In genomic region chr11:17768547-17768946, GRCh38 we compare ENCODE assay signal across 32 cellular contexts. TPM values are rescaled to one million over a fixed set of nuclear protein-coding genes. Genes with fewer than 3 reads are reported as not detected.
"Had no signal": no experiment of that assay in that cellular context is flagged by ENCODE, and none has a peak within 500 bp of the region (broad histone marks: within the 10 kb centered on the region; RNA-seq: fewer than 3 reads in every experiment).

No MANE protein-coding gene starts in this region.

- ATAC-seq: activated CD8-positive, alpha-beta T cell treated with anti-CD3 and anti-CD28 coated beads for 36 hours; activated T-cell treated with anti-CD3 and anti-CD28 coated beads, Interleukin-2, amount 50 U/mL, for 4 hours; Panc1 had no signal

- H3K4me1 ChIP-seq: ascending aorta, SJSA1 had no signal

- H3K4me1 Mint-ChIP-seq: activated CD4-positive, alpha-beta T cell treated with anti-CD3 and anti-CD28 coated beads, Interleukin-2, amount 10 ng/mL, durations not matched to agents 24 days and 14 days; activated naive CD4-positive, alpha-beta T cell treated with anti-CD3 and anti-CD28 coated beads, Interleukin-2, amount 50 U/mL, for 24 hours; activated naive CD8-positive, alpha-beta T cell treated with anti-CD3 and anti-CD28 coated beads, Interleukin-2, amount 10 ng/mL, durations not matched to agents 7 days and 5 days; central memory CD8-positive, alpha-beta T cell had no signal

- H3K4me3 Mint-ChIP-seq: activated CD4-positive, alpha-beta T cell treated with anti-CD3 and anti-CD28 coated beads, Interleukin-2, amount 10 ng/mL, durations not matched to agents 24 days and 14 days; activated CD8-positive, alpha-beta T cell treated with anti-CD3 and anti-CD28 coated beads for 36 hours; activated naive CD4-positive, alpha-beta T cell treated with anti-CD3 and anti-CD28 coated beads, Interleukin-2, amount 50 U/mL, for 24 hours; activated naive CD8-positive, alpha-beta T cell treated with anti-CD3 and anti-CD28 coated beads, Interleukin-2, amount 10 ng/mL, durations not matched to agents 7 days and 5 days; activated T-cell treated with anti-CD3 and anti-CD28 coated beads, Interleukin-2, amount 50 U/mL, for 4 hours; activated T-helper 1 cell treated with anti-CD3 and anti-CD28 coated beads, Interleukin-12 subunit alpha, Interleukin-12 subunit beta, Interleukin-2, Interleukin-4 antibody, amounts not matched to agents 30 ng/mL and 10 ng/mL and 1 ng/mL, durations not matched to agents 14 hours and 24 hours and 36 hours; central memory CD8-positive, alpha-beta T cell; T-helper 1 cell treated with Interleukin-12 subunit alpha and Interleukin-12 subunit beta and Interleukin-4 antibody, amounts not matched to agents 30 μg/mL and 1 μg/mL, for 36 hours; T-helper 2 cell treated with Interferon-gamma antibody and Interleukin-4, amounts not matched to agents 5 μg/mL and 100 μg/mL, for 36 hours had no signal

- H3K36me3 ChIP-seq: ascending aorta, cardiac muscle cell, SJSA1 had no signal

- FAIRE-seq: TTC549 had no signal

- H3K27ac ChIP-seq: ascending aorta, cardiac muscle cell, SJSA1 had no signal

- H3K4me3 ChIP-seq: ascending aorta, cardiac muscle cell, SJSA1 had no signal

- H3K27me3 Mint-ChIP-seq: activated CD4-positive, alpha-beta T cell treated with anti-CD3 and anti-CD28 coated beads, Interleukin-2, amount 10 ng/mL, durations not matched to agents 24 days and 14 days; activated naive CD4-positive, alpha-beta T cell treated with anti-CD3 and anti-CD28 coated beads, Interleukin-2, amount 50 U/mL, for 24 hours; activated naive CD8-positive, alpha-beta T cell treated with anti-CD3 and anti-CD28 coated beads, Interleukin-2, amount 10 ng/mL, durations not matched to agents 7 days and 5 days; central memory CD8-positive, alpha-beta T cell had no signal

- H3K4me2 ChIP-seq: SK-N-SH had no signal

- H3K27me3 ChIP-seq: ascending aorta, cardiac muscle cell had no signal

- DNase-seq: activated CD4-positive, alpha-beta T cell treated with anti-CD3 and anti-CD28 coated beads, Interleukin-2, amount 10 ng/mL, durations not matched to agents 24 days and 14 days; activated CD4-positive, alpha-beta T cell treated with anti-CD3 and anti-CD28 coated beads, Interleukin-2, amount 50 U/mL, for 4 hours; activated CD8-positive, alpha-beta T cell treated with anti-CD3 and anti-CD28 coated beads for 36 hours; activated naive CD4-positive, alpha-beta T cell treated with Interleukin-2 at 50 U/mL for 16 hours; activated naive CD8-positive, alpha-beta T cell treated with anti-CD3 and anti-CD28 coated beads, Interleukin-2, amount 10 ng/mL, durations not matched to agents 7 days and 5 days; activated T-cell treated with anti-CD3 and anti-CD28 coated beads for 4 hours; activated T-cell treated with anti-CD3 and anti-CD28 coated beads, Interleukin-2, amount 50 U/mL, for 4 hours; amygdala; NCI-H1092 treated with DMSO at 0.1 percent for 48 hours; NCI-H1417; NCI-H146; NCI-H187; NCI-H2029 treated with DMSO at 0.1 percent for 48 hours; NCI-H2171 treated with DMSO at 0.1 percent for 48 hours; NCI-H2227 treated with DMSO at 0.1 percent for 48 hours; NCI-H524 treated with DMSO at 0.1 percent for 48 hours; SHP77 treated with DMSO at 0.1 percent for 48 hours; SK-N-SH had no signal

- H3K36me3 Mint-ChIP-seq: activated naive CD4-positive, alpha-beta T cell treated with anti-CD3 and anti-CD28 coated beads, Interleukin-2, amount 50 U/mL, for 24 hours; activated naive CD8-positive, alpha-beta T cell treated with anti-CD3 and anti-CD28 coated beads, Interleukin-2, amount 10 ng/mL, durations not matched to agents 7 days and 5 days had no signal

- H3K9me3 ChIP-seq: ascending aorta, SJSA1, SK-N-SH had no signal

- H3K9me3 Mint-ChIP-seq: activated CD4-positive, alpha-beta T cell treated with anti-CD3 and anti-CD28 coated beads, Interleukin-2, amount 10 ng/mL, durations not matched to agents 24 days and 14 days; activated CD8-positive, alpha-beta T cell treated with anti-CD3 and anti-CD28 coated beads for 36 hours; activated naive CD4-positive, alpha-beta T cell treated with anti-CD3 and anti-CD28 coated beads, Interleukin-2, amount 50 U/mL, for 24 hours; activated naive CD8-positive, alpha-beta T cell treated with anti-CD3 and anti-CD28 coated beads, Interleukin-2, amount 10 ng/mL, durations not matched to agents 7 days and 5 days; activated T-cell treated with anti-CD3 and anti-CD28 coated beads, Interleukin-2, amount 50 U/mL, for 4 hours; activated T-helper 1 cell treated with anti-CD3 and anti-CD28 coated beads, Interleukin-12 subunit alpha, Interleukin-12 subunit beta, Interleukin-2, Interleukin-4 antibody, amounts not matched to agents 30 ng/mL and 10 ng/mL and 1 ng/mL, durations not matched to agents 14 hours and 24 hours and 36 hours; central memory CD8-positive, alpha-beta T cell; T-helper 1 cell treated with Interleukin-12 subunit alpha and Interleukin-12 subunit beta and Interleukin-4 antibody, amounts not matched to agents 30 μg/mL and 1 μg/mL, for 36 hours; T-helper 2 cell treated with Interferon-gamma antibody and Interleukin-4, amounts not matched to agents 5 μg/mL and 100 μg/mL, for 36 hours had no signal

- H3K27ac Mint-ChIP-seq: activated CD8-positive, alpha-beta T cell treated with anti-CD3 and anti-CD28 coated beads for 36 hours; activated naive CD4-positive, alpha-beta T cell treated with anti-CD3 and anti-CD28 coated beads, Interleukin-2, amount 50 U/mL, for 24 hours; activated naive CD8-positive, alpha-beta T cell treated with anti-CD3 and anti-CD28 coated beads, Interleukin-2, amount 10 ng/mL, durations not matched to agents 7 days and 5 days; activated T-helper 1 cell treated with anti-CD3 and anti-CD28 coated beads, Interleukin-12 subunit alpha, Interleukin-12 subunit beta, Interleukin-2, Interleukin-4 antibody, amounts not matched to agents 30 ng/mL and 10 ng/mL and 1 ng/mL, durations not matched to agents 14 hours and 24 hours and 36 hours; T-helper 1 cell treated with Interleukin-12 subunit alpha and Interleukin-12 subunit beta and Interleukin-4 antibody, amounts not matched to agents 30 μg/mL and 1 μg/mL, for 36 hours; T-helper 2 cell treated with Interferon-gamma antibody and Interleukin-4, amounts not matched to agents 5 μg/mL and 100 μg/mL, for 36 hours had no signal

RNA-seq across cellular contexts. Expression of gene KCNC1, which starts 34.0 kb away (rescaled TPM):
- total RNA-seq: activated CD4-positive, alpha-beta T cell treated with anti-CD3 and anti-CD28 coated beads, Interleukin-2, amount 10 ng/mL, durations not matched to agents 24 days and 14 days; activated CD8-positive, alpha-beta memory T cell treated with anti-CD3 and anti-CD28 coated beads for 36 hours; activated CD8-positive, alpha-beta T cell treated with anti-CD3 and anti-CD28 coated beads for 36 hours; activated naive CD8-positive, alpha-beta T cell treated with anti-CD3 and anti-CD28 coated beads, Interleukin-2, amount 10 ng/mL, durations not matched to agents 7 days and 5 days; activated T-cell treated with anti-CD3 and anti-CD28 coated beads, Interleukin-2, amount 50 U/mL, for 4 hours; activated T-helper 1 cell treated with anti-CD3 and anti-CD28 coated beads, Interleukin-12 subunit alpha, Interleukin-12 subunit beta, Interleukin-2, Interleukin-4 antibody, amounts not matched to agents 30 ng/mL and 10 ng/mL and 1 ng/mL, durations not matched to agents 14 hours and 24 hours and 36 hours; ascending aorta; cardiac muscle cell; M059J; NCI-H460; RPMI7951; SJSA1 had no signal

RNA-seq across cellular contexts. Expression of gene MYOD1, which starts 49.2 kb away (rescaled TPM):
- total RNA-seq: activated CD4-positive, alpha-beta T cell treated with anti-CD3 and anti-CD28 coated beads, Interleukin-2, amount 10 ng/mL, durations not matched to agents 24 days and 14 days; activated CD8-positive, alpha-beta memory T cell treated with anti-CD3 and anti-CD28 coated beads for 36 hours; activated CD8-positive, alpha-beta T cell treated with anti-CD3 and anti-CD28 coated beads for 36 hours; activated naive CD8-positive, alpha-beta T cell treated with anti-CD3 and anti-CD28 coated beads, Interleukin-2, amount 10 ng/mL, durations not matched to agents 7 days and 5 days; activated T-cell treated with anti-CD3 and anti-CD28 coated beads, Interleukin-2, amount 50 U/mL, for 4 hours; activated T-helper 1 cell treated with anti-CD3 and anti-CD28 coated beads, Interleukin-12 subunit alpha, Interleukin-12 subunit beta, Interleukin-2, Interleukin-4 antibody, amounts not matched to agents 30 ng/mL and 10 ng/mL and 1 ng/mL, durations not matched to agents 14 hours and 24 hours and 36 hours; ascending aorta; cardiac muscle cell; SJSA1 had no signal
